8 cellular contexts compared by ENCODE assay signal in genomic region chr11:18727499-18728236, GRCh38. TPM values are rescaled to one million over a fixed set of nuclear protein-coding genes. Genes with fewer than 3 reads are reported as not detected.
DNase-seq lines count a peak whose midpoint lies in the region; ATAC-seq and TF ChIP-seq lines count a peak whose summit lies in the region.

No MANE protein-coding gene starts in this region.

- no peak overlapping the region for H3K27ac Mint-ChIP-seq in Caco-2 (ENCODE audit: unreplicated experiment)
- no peak overlapping the region for H3K27ac Mint-ChIP-seq in activated naive CD4-positive, alpha-beta T cell treated with anti-CD3 and anti-CD28 coated beads, Interleukin-2, amount 10 ng/mL, durations not matched to agents 7 days and 5 days

- no peaks in the 10 kb centered on the region for H3F3A ChIP-seq in smooth muscle cell (ENCODE audit: low read depth)

- no peaks in the 10 kb centered on the region for H3K36me3 ChIP-seq in Caco-2 (ENCODE audit: control insufficient read depth, insufficient read depth, low read length)
- H3K36me3 ChIP-seq in heart left ventricle = no peaks in the 10 kb centered on the region
- H3K36me3 ChIP-seq in smooth muscle cell (ENCODE audit: low read depth) = no peaks in the 10 kb centered on the region
- no peaks in the 10 kb centered on the region for H3K36me3 ChIP-seq in aorta (ENCODE audit: control insufficient read depth in 1 of 2, insufficient read depth in 2 of 2, low read length in 1 of 2)

- peaks cover 6% of the 10 kb centered on the region for H3K4me1 Mint-ChIP-seq in Caco-2 (ENCODE audit: low read depth, unreplicated experiment)
- peaks cover 3% of the 10 kb centered on the region for H3K4me1 Mint-ChIP-seq in activated naive CD4-positive, alpha-beta T cell treated with anti-CD3 and anti-CD28 coated beads, Interleukin-2, amount 10 ng/mL, durations not matched to agents 7 days and 5 days

- BruUV-seq in Caco-2 (replicated peaks; lab: Mats Ljungman, UMichigan) = no TSS peak

- H3K4me2 ChIP-seq in smooth muscle cell = no peak overlapping the region

- DNase-seq in Caco-2 = peak; percentile 59 to 70
- DNase-seq in OCI-M1 (lab: John Stamatoyannopoulos, UW) = peak; percentile 67
- peak; percentile 64 for DNase-seq in activated naive CD4-positive, alpha-beta T cell treated with anti-CD3 and anti-CD28 coated beads, Interleukin-2, amount 10 ng/mL, durations not matched to agents 7 days and 5 days
- DNase-seq in heart left ventricle = no peak
- no peak for DNase-seq in smooth muscle cell (lab: John Stamatoyannopoulos, UW; ENCODE audit: unreplicated experiment)
- no peak for DNase-seq in aorta

- no peak for TF ChIP-seq POLR2A in heart left ventricle (IDR thresholded peaks at IDR 0.05)

- H3K4me1 ChIP-seq in Caco-2 (no peaks in the 10 kb centered on the region), heart left ventricle (peaks cover 0 to 6% (median 0%) of the 10 kb centered on the region in 12 donors), smooth muscle cell (ENCODE audit: low read depth) (no peaks in the 10 kb centered on the region), aorta (ENCODE audit: control insufficient read depth in 1 of 2, insufficient read depth in 2 of 2, low read length in 2 of 2) (no peaks in the 10 kb centered on the region)

- H3K9me3 ChIP-seq in Caco-2 = no peaks in the 10 kb centered on the region
- no peaks in the 10 kb centered on the region for H3K9me3 ChIP-seq in heart left ventricle
- H3K9me3 ChIP-seq in smooth muscle cell (replicated peaks; ENCODE audit: low read depth) = no peaks in the 10 kb centered on the region
- H3K9me3 ChIP-seq in aorta (ENCODE audit: control insufficient read depth, low read length) = no peaks in the 10 kb centered on the region

- H4K20me1 ChIP-seq in smooth muscle cell (ENCODE audit: low read depth) = no peaks in the 10 kb centered on the region

- no peak overlapping the region for H3K9ac ChIP-seq in smooth muscle cell (ENCODE audit: low read depth)

- intact Hi-C loops in Caco-2 (cut with micrococcal nuclease; ENCODE audit: unreplicated experiment) = no loop called here
- intact Hi-C loops in heart left ventricle (cut with DNase I) = loop anchor here in 4 of 10 donors (5.0 to 10.0 kb wide), 2 partner anchors 35 to 193 kb away; no protein-coding TSS in a partner anchor
- intact Hi-C loops in aorta (cut with DNase I) = no loop called here

- no peaks in the 10 kb centered on the region for H3K36me3 Mint-ChIP-seq in Caco-2 (ENCODE audit: insufficient read depth, unreplicated experiment)
- no peaks in the 10 kb centered on the region for H3K36me3 Mint-ChIP-seq in activated naive CD4-positive, alpha-beta T cell treated with anti-CD3 and anti-CD28 coated beads, Interleukin-2, amount 10 ng/mL, durations not matched to agents 7 days and 5 days

- ATAC-seq in GM21390 (IDR thresholded peaks at IDR 0.05; ENCODE audit: unreplicated experiment) = peak; percentile 67
- peak in 2 of 4 donors; percentile 34 to 55 for ATAC-seq in heart left ventricle
- ATAC-seq in aorta (ENCODE audit: low FRiP score) = no peak
- no peak for ATAC-seq in GM21737 (IDR thresholded peaks at IDR 0.05; ENCODE audit: unreplicated experiment)

- H3K27me3 ChIP-seq in Caco-2 (replicated peaks; ENCODE audit: control insufficient read depth, insufficient read depth, low read length) (no peaks in the 10 kb centered on the region), heart left ventricle (no peaks in the 10 kb centered on the region), smooth muscle cell (ENCODE audit: low read depth) (no peaks in the 10 kb centered on the region), aorta (ENCODE audit: control insufficient read depth in 1 of 2, insufficient read depth in 2 of 2, low read length in 1 of 2) (no peaks in the 10 kb centered on the region)

- no peak overlapping the region for H2AFZ ChIP-seq in smooth muscle cell (ENCODE audit: low read depth)

- POLR2A ChIA-PET in Caco-2 (lab: Charles Lee) = no interaction called here

- TF ChIP-seq CTCF in Caco-2 (IDR thresholded peaks at IDR 0.05; ENCODE audit: insufficient read depth in 1 of 2, low read depth in 1 of 2, low read length in 1 of 2, severe bottlenecking in 1 of 2, unreplicated experiment in 1 of 2) = peak; percentile 77 to 93
- peak; percentile 48 to 87 (median 70) for TF ChIP-seq CTCF in heart left ventricle (IDR thresholded peaks at IDR 0.05)
- peak; percentile 63 for TF ChIP-seq CTCF in smooth muscle cell (IDR thresholded peaks at IDR 0.05; ENCODE audit: borderline replicate concordance, insufficient read depth, poor library complexity, severe bottlenecking)

- H3K9me3 Mint-ChIP-seq in Caco-2 (ENCODE audit: unreplicated experiment) = no peaks in the 10 kb centered on the region
- no peaks in the 10 kb centered on the region for H3K9me3 Mint-ChIP-seq in activated naive CD4-positive, alpha-beta T cell treated with anti-CD3 and anti-CD28 coated beads, Interleukin-2, amount 10 ng/mL, durations not matched to agents 7 days and 5 days

- WGBS in heart left ventricle, 4 donors = 45 to 50% (median 48%) methylated on average over 10 of the region's 10 CpGs
- 54% methylated on average over 10 of the region's 10 CpGs for WGBS in smooth muscle cell (ENCODE audit: low lambda C conversion rate)
- WGBS in aorta, 2 donors = 50 to 52% methylated on average over 10 of the region's 10 CpGs

- CTCF ChIA-PET in Caco-2 (lab: Charles Lee) = interaction anchor here (0.5 to 2.1 kb wide), 12 partner anchors 8 to 223 kb away, joined by 3 to 8 read pairs (median 3); partner anchors contain the start of gene TSG101
- CTCF ChIA-PET in activated naive CD4-positive, alpha-beta T cell treated with anti-CD3 and anti-CD28 coated beads, Interleukin-2, amount 10 ng/mL, durations not matched to agents 7 days and 5 days (lab: Charles Lee) = interaction anchor here (0.6 to 2.9 kb wide), 14 partner anchors 10 to 484 kb away, joined by 3 to 13 read pairs (median 3); partner anchors contain the start of gene SPTY2D1

- H3K27me3 Mint-ChIP-seq in Caco-2 (ENCODE audit: insufficient read depth, unreplicated experiment) = peaks cover 7% of the 10 kb centered on the region
- H3K27me3 Mint-ChIP-seq in activated naive CD4-positive, alpha-beta T cell treated with anti-CD3 and anti-CD28 coated beads, Interleukin-2, amount 10 ng/mL, durations not matched to agents 7 days and 5 days = peaks cover 29% of the 10 kb centered on the region

- no peak overlapping the region for H3K4me3 Mint-ChIP-seq in Caco-2 (ENCODE audit: unreplicated experiment)
- no peak overlapping the region for H3K4me3 Mint-ChIP-seq in activated naive CD4-positive, alpha-beta T cell treated with anti-CD3 and anti-CD28 coated beads, Interleukin-2, amount 10 ng/mL, durations not matched to agents 7 days and 5 days

- H3K27ac ChIP-seq in heart left ventricle (no peak overlapping the region), smooth muscle cell (ENCODE audit: low read depth) (no peak overlapping the region), aorta (ENCODE audit: low read depth in 1 of 2, low read length in 2 of 2) (no peak overlapping the region)

- no peak overlapping the region for H3K4me3 ChIP-seq in Caco-2 (ENCODE audit: low read depth, low read length)
- H3K4me3 ChIP-seq in heart left ventricle = no peak overlapping the region
- H3K4me3 ChIP-seq in smooth muscle cell = no peak overlapping the region
- H3K4me3 ChIP-seq in aorta (ENCODE audit: low read length in 2 of 2) = no peak overlapping the region

- H3K79me2 ChIP-seq in smooth muscle cell (ENCODE audit: low read depth) = no peaks in the 10 kb centered on the region

RNA-seq across cellular contexts. Expression of gene IGSF22, which starts 1.7 kb away (rescaled TPM):
- total RNA-seq in Caco-2 (2022) (not detected in 2 replicates), heart left ventricle (1 to 10 TPM in 3 of 9 donors, under 1 TPM in 6; 0.32 to 1.2 (median 0.82) TPM), smooth muscle cell (0.09 TPM in 1 of 2 replicates, not detected in the other), aorta (under 1 TPM; 0.30 to 0.58 TPM)
- polyA plus RNA-seq in heart left ventricle (under 1 TPM; 0.24 to 0.50 TPM), smooth muscle cell (not detected in 2 replicates), aorta (not detected)

RNA-seq across cellular contexts. Expression of gene TMEM86A, which starts 29.1 kb away (rescaled TPM):
- 0.19 and 0.25 TPM in 2 replicates for total RNA-seq in Caco-2 (2022)
- total RNA-seq in heart left ventricle = 10 to 100 TPM in 2 of 9 donors, 1 to 10 TPM in 7; 2.3 to 13.1 (median 4.9) TPM
- polyA plus RNA-seq in heart left ventricle = 1 to 10 TPM; 3.0 to 3.7 TPM
- total RNA-seq in smooth muscle cell = 1.2 and 2.0 TPM in 2 replicates
- 2.0 and 2.6 TPM in 2 replicates for polyA plus RNA-seq in smooth muscle cell
- 1 to 10 TPM; 4.4 to 8.4 TPM for total RNA-seq in aorta
- 1 to 10 TPM; 1.1 to 2.0 TPM for polyA plus RNA-seq in aorta

Comparison
In these comparisons a context has a peak if more than half of its experiments do, and no peak if none do; other contexts are left out.
1. DNase-seq: peak in Caco-2 (2 of 2), OCI-M1 (single experiment) and activated naive CD4-positive, alpha-beta T cell treated with anti-CD3 and anti-CD28 coated beads, Interleukin-2, amount 10 ng/mL, durations not matched to agents 7 days and 5 days (single experiment); none in heart left ventricle (0 of 5), smooth muscle cell (single experiment) and aorta (0 of 2).
2. Peak in every context shown above with its lines, with median percentiles within 50 percentile points of each other: CTCF ChIP-seq.